ENCODE assay signal across 12 cellular contexts in the genomic region with DNA sequence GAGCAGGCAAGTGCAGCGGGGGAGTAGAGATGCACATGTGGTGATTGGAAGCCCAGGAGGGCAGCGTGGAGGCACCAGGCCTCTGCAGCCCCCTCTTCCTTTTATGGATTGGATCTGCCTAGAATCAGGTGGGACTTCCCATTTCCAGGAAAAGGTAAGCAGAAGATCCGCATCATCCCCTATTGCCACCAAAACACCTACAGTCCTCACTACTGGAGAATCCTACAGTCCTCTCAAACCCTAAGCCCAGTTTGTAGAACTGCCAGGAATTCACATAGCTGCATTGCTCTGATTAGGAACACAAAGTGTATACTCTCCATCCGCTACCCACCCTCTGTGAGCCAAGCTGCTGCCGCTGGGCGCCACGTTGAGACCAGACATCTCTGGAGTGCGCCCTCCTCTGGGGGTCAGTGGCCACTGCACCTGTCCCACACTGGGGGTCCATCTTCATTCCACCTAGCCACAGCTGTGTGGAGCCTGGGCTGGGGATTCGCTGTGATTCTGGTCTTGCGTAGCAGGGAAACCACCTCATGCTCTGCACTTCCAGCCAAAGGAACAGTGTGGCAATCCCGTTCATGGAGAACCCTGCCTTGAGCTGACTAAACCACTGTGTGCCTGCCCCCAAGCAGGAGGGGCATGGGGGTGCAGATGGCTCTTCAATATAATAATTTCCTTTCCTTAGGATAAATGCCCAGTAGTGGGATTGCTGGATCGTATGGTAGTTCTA.
DNase-seq lines count a peak whose midpoint lies in the region; ATAC-seq and TF ChIP-seq lines count a peak whose summit lies in the region.
"Had no signal": no experiment of that assay in that cellular context is flagged by ENCODE, and none has a peak within 500 bp of the region (broad histone marks: within the 10 kb centered on the region; RNA-seq: fewer than 3 reads in every experiment).

No MANE protein-coding gene starts in this region.

- TF ChIP-seq CTCF in GM12864 (IDR thresholded peaks at IDR 0.05; ENCODE audit: low read depth, low read length, missing control alignments), result peak; percentile 69
- peak; percentile 92 for TF ChIP-seq CTCF in endodermal cell (conservative IDR thresholded peaks at IDR 0.05)
- TF ChIP-seq CTCF in gastrocnemius medialis (IDR thresholded peaks at IDR 0.05 in 4 of 5, conservative IDR thresholded peaks at IDR 0.05 in 1 of 5), result no peak

- no peaks in the 10 kb centered on the region for H3K36me3 ChIP-seq in endodermal cell (ENCODE audit: control insufficient read depth, insufficient read depth, low read length)
- no peaks in the 10 kb centered on the region for H3K36me3 ChIP-seq in neuronal stem cell (replicated peaks in 1 of 2; ENCODE audit: control insufficient read depth in 2 of 2, insufficient read depth in 2 of 2, low read length in 2 of 2)
- H3K36me3 ChIP-seq in gastrocnemius medialis, result no peaks in the 10 kb centered on the region
- H3K36me3 ChIP-seq: sigmoid colon had no signal

- H2AFZ ChIP-seq in neuronal stem cell (ENCODE audit: low read length), result no peak overlapping the region

- intact Hi-C loops in gastrocnemius medialis (cut with DNase I; ENCODE audit: low total_unique reads), result no loop called here

- ATAC-seq in gastrocnemius medialis, result no peak
- ATAC-seq: Right ventricle myocardium inferior had no signal

- DNase-seq in GM12864 (ENCODE audit: low read depth) (no peak), NCI-H69 (lab: John Stamatoyannopoulos, UW) (peak; percentile 15), endodermal cell (peak; percentile 96), neuronal stem cell (ENCODE audit: low spot score) (no peak), NCI-H1417 (lab: John Stamatoyannopoulos, UW) (no peak), NCI-H446 (lab: John Stamatoyannopoulos, UW) (no peak), gastrocnemius medialis (no peak)
- no peak for DNase-seq in stimulated activated CD4-positive, alpha-beta T cell treated with anti-CD3 and anti-CD28 coated beads, Interleukin-4, amount 100 ng/mL, for 24 hours
- DNase-seq: activated T-cell treated with anti-CD3 and anti-CD28 coated beads, Interleukin-2, amount 50 U/mL, for 1 hour; sigmoid colon had no signal

- no peak overlapping the region for H2BK12ac ChIP-seq in neuronal stem cell (ENCODE audit: low read length)

- H3K4me3 ChIP-seq in GM12864 (ENCODE audit: low read depth, low read length), result no peak overlapping the region
- H3K4me3 ChIP-seq in endodermal cell (ENCODE audit: low read length), result no peak overlapping the region
- H3K4me3 ChIP-seq in neuronal stem cell (ENCODE audit: low read length in 2 of 2), result no peak overlapping the region
- no peak overlapping the region for H3K4me3 ChIP-seq in gastrocnemius medialis
- H3K4me3 ChIP-seq: sigmoid colon had no signal

- H3K9me3 Mint-ChIP-seq in endodermal cell, result peaks cover 5% of the 10 kb centered on the region

- WGBS in endodermal cell (ENCODE audit: insufficient coverage in 1 of 2, insufficient read length in 1 of 2), 2 experiments, result 89 to 90% methylated on average over 2 to 11 of the region's 12 CpGs
- no CpG with 5 or more reads among the region's 12 CpGs for WGBS in neuronal stem cell (ENCODE audit: extremely low coverage in 2 of 2, insufficient read length in 2 of 2, insufficient replicate concordance in 1 of 2), 2 donors

- no peaks in the 10 kb centered on the region for H3K4me1 ChIP-seq in endodermal cell (ENCODE audit: control insufficient read depth, insufficient read depth, low read length)
- no peaks in the 10 kb centered on the region for H3K4me1 ChIP-seq in neuronal stem cell (ENCODE audit: control insufficient read depth in 2 of 2, insufficient read depth in 1 of 2, low read depth in 1 of 2, low read length in 2 of 2)
- H3K4me1 ChIP-seq in gastrocnemius medialis, result no peaks in the 10 kb centered on the region
- H3K4me1 ChIP-seq: sigmoid colon had no signal

- H3K9ac ChIP-seq in endodermal cell (ENCODE audit: extremely low read depth, low read length, poor library complexity, severe bottlenecking) (no peak overlapping the region), neuronal stem cell (ENCODE audit: low read depth, low read length, poor library complexity) (no peak overlapping the region)

- no peak overlapping the region for H4K8ac ChIP-seq in neuronal stem cell (ENCODE audit: low read depth, low read length)

- no peaks in the 10 kb centered on the region for H3K36me3 Mint-ChIP-seq in endodermal cell (ENCODE audit: low read depth)

- H2BK120ac ChIP-seq in neuronal stem cell (ENCODE audit: low read depth, low read length), result no peak overlapping the region

- in situ Hi-C loops in gastrocnemius medialis (cut with MboI; ENCODE audit: low sequenced_read_pairs in 4 of 4), result no loop called here

- H3K4ac ChIP-seq in neuronal stem cell (ENCODE audit: low read length), result no peak overlapping the region

- H3K23ac ChIP-seq in neuronal stem cell (ENCODE audit: low read depth, low read length, poor library complexity), result no peak overlapping the region

- no peak for TF ChIP-seq POLR2A in gastrocnemius medialis (IDR thresholded peaks at IDR 0.05)

- no peak overlapping the region for H3K4me2 ChIP-seq in neuronal stem cell (ENCODE audit: insufficient read depth, low read length, poor library complexity, severe bottlenecking)

- H2BK15ac ChIP-seq in neuronal stem cell (ENCODE audit: low read length), result peak overlapping the region; percentile 8

- no peaks in the 10 kb centered on the region for H3K27me3 Mint-ChIP-seq in endodermal cell (ENCODE audit: insufficient read depth)
- H3K27me3 Mint-ChIP-seq: central memory CD8-positive, alpha-beta T cell had no signal

- no peak overlapping the region for H4K91ac ChIP-seq in neuronal stem cell (ENCODE audit: low read depth, low read length, poor library complexity)

- H3K4me3 Mint-ChIP-seq in endodermal cell, result no peak overlapping the region
- H3K4me3 Mint-ChIP-seq: central memory CD8-positive, alpha-beta T cell had no signal

- H3K27ac ChIP-seq in endodermal cell (ENCODE audit: low read depth, low read length) (no peak overlapping the region), neuronal stem cell (replicated peaks; ENCODE audit: low read length) (no peak overlapping the region), gastrocnemius medialis (no peak overlapping the region)
- H3K27ac ChIP-seq: sigmoid colon had no signal

- H3K27me3 ChIP-seq in endodermal cell (ENCODE audit: control insufficient read depth, insufficient read depth, low read length, poor library complexity, severe bottlenecking), result no peaks in the 10 kb centered on the region
- H3K27me3 ChIP-seq in neuronal stem cell (ENCODE audit: control insufficient read depth in 3 of 3, insufficient read depth in 3 of 3, low read depth in 1 of 3, low read length in 3 of 3), result no peaks in the 10 kb centered on the region
- H3K27me3 ChIP-seq in gastrocnemius medialis, result no peaks in the 10 kb centered on the region
- H3K27me3 ChIP-seq: sigmoid colon had no signal

- H3K27ac Mint-ChIP-seq in endodermal cell, result no peak overlapping the region

- no peaks in the 10 kb centered on the region for H3K4me1 Mint-ChIP-seq in endodermal cell
- H3K4me1 Mint-ChIP-seq: central memory CD8-positive, alpha-beta T cell had no signal

- no peak overlapping the region for H3K14ac ChIP-seq in neuronal stem cell (ENCODE audit: low read length)

- no peaks in the 10 kb centered on the region for H3K79me1 ChIP-seq in neuronal stem cell (ENCODE audit: low read depth, low read length)

- peak overlapping the region; percentile 76 for H2AK5ac ChIP-seq in neuronal stem cell (ENCODE audit: low read depth, low read length)

- no peak overlapping the region for H2BK5ac ChIP-seq in neuronal stem cell (ENCODE audit: low read length)

- H3K9me3 ChIP-seq in endodermal cell (ENCODE audit: control insufficient read depth, low read length), result no peaks in the 10 kb centered on the region
- peaks cover 5 to 47% of the 10 kb centered on the region in 2 donors for H3K9me3 ChIP-seq in neuronal stem cell (replicated peaks in 1 of 2; ENCODE audit: control insufficient read depth in 2 of 2, insufficient read depth in 1 of 2, low read depth in 1 of 2, low read length in 2 of 2)
- H3K9me3 ChIP-seq in gastrocnemius medialis, result no peaks in the 10 kb centered on the region
- H3K9me3 ChIP-seq: sigmoid colon had no signal

- H3K18ac ChIP-seq in neuronal stem cell (ENCODE audit: low read length), result no peak overlapping the region

Comparison
In these comparisons a context has a peak if more than half of its experiments do, and no peak if none do; other contexts are left out.
1. DNase-seq: peak in NCI-H69 (single experiment) and endodermal cell (single experiment); none in GM12864 (single experiment), neuronal stem cell (single experiment), NCI-H1417 (0 of 3), stimulated activated CD4-positive, alpha-beta T cell treated with anti-CD3 and anti-CD28 coated beads, Interleukin-4, amount 100 ng/mL, for 24 hours (single experiment), NCI-H446 (0 of 2) and gastrocnemius medialis (0 of 2).
2. CTCF ChIP-seq: peak in GM12864 (single experiment) and endodermal cell (single experiment); none in gastrocnemius medialis (0 of 5).